1 cellular context compared by ENCODE assay signal in genomic region chr12:116675339-116676107, GRCh38.
TF ChIP-seq lines count a peak whose summit lies in the region.

No MANE protein-coding gene starts in this region.

TF ChIP-seq in H1, 55 proteins besides CTCF, POLR2A, EP300 and RAD21 (continued from another document):
- TF ChIP-seq, protein P1, sequence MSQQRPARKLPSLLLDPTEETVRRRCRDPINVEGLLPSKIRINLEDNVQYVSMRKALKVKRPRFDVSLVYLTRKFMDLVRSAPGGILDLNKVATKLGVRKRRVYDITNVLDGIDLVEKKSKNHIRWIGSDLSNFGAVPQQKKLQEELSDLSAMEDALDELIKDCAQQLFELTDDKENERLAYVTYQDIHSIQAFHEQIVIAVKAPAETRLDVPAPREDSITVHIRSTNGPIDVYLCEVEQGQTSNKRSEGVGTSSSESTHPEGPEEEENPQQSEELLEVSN (IDR thresholded peaks at IDR 0.05): no peak
- TF ChIP-seq BRCA1 (IDR thresholded peaks at IDR 0.05; ENCODE audit: low read depth, low read length) (no peak), NANOG (IDR thresholded peaks at IDR 0.05; ENCODE audit: insufficient read depth, low read depth, low read length, poor library complexity, severe bottlenecking) (no peak), SIRT6 (IDR thresholded peaks at IDR 0.05; ENCODE audit: low read length) (no peak), CHD7 (IDR thresholded peaks at IDR 0.05; ENCODE audit: insufficient replicate concordance, low read length) (no peak), KDM4A (IDR thresholded peaks at IDR 0.05; ENCODE audit: low read depth, low read length, severe bottlenecking) (no peak), ATF3 (IDR thresholded peaks at IDR 0.05; ENCODE audit: insufficient read depth, low read depth, low read length) (no peak), SP4 (IDR thresholded peaks at IDR 0.05; ENCODE audit: low read length) (no peak)
TF ChIP-seq in H1: peak in this region for 0.
